Comparison of ENCODE assay signal across 13 cellular contexts in the genomic region with DNA sequence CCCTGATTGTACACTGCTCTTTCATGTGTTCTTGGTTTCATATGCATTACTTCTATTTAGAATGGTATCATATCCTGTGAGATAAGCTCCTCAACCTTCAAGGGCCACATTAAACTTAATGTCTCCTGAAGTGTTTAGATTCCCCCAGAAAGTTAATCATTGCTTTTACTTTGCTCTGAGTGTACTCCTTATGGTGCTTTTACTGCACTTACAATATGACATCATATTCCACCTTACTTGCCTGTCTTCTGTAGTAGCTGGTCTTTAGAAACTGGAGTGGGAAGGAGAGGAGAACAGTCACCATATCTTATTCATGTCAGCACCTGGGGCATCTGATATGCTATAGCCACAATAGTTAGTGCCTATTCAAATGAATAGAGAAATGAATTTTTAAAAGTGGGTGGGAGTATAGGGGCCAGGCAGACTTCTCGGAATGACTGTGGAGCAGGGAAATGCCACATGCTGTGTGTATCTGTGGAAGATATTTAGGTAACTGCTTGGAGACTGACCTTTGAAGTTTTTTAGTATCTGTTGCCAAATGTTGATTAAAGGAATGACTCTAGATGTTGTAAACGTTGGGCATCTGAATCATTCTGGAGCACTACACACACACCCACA.
DNase-seq lines count a peak whose midpoint lies in the region; ATAC-seq lines count a peak whose summit lies in the region.
"Had no signal": no experiment of that assay in that cellular context is flagged by ENCODE, and none has a peak within 500 bp of the region (broad histone marks: within the 10 kb centered on the region; RNA-seq: fewer than 3 reads in every experiment).

No MANE protein-coding gene starts in this region.

- H3K4me3 Mint-ChIP-seq in activated naive CD4-positive, alpha-beta T cell treated with anti-CD3 and anti-CD28 coated beads, Interleukin-2, amount 10 ng/mL, durations not matched to agents 7 days and 5 days = no peak overlapping the region
- no peak overlapping the region for H3K4me3 Mint-ChIP-seq in stimulated activated naive B cell treated with anti-CD40 and anti-IgM and Interleukin-4, amounts not matched to agents 10 μg/mL and 1 μg/mL and 100 μg/mL, for 72 hours
- H3K4me3 Mint-ChIP-seq: activated naive CD4-positive, alpha-beta T cell treated with anti-CD3 and anti-CD28 coated beads, Interleukin-2, amount 50 U/mL, for 24 hours; endodermal cell had no signal

- H3K27ac Mint-ChIP-seq in activated naive CD4-positive, alpha-beta T cell treated with anti-CD3 and anti-CD28 coated beads, Interleukin-2, amount 10 ng/mL, durations not matched to agents 7 days and 5 days = no peak overlapping the region
- H3K27ac Mint-ChIP-seq in stimulated activated naive B cell treated with anti-CD40 and anti-IgM and Interleukin-4, amounts not matched to agents 10 μg/mL and 1 μg/mL and 100 μg/mL, for 72 hours = no peak overlapping the region
- H3K27ac Mint-ChIP-seq: activated naive CD4-positive, alpha-beta T cell treated with anti-CD3 and anti-CD28 coated beads, Interleukin-2, amount 50 U/mL, for 24 hours; endodermal cell had no signal

- H3K9me3 Mint-ChIP-seq in activated naive CD4-positive, alpha-beta T cell treated with anti-CD3 and anti-CD28 coated beads, Interleukin-2, amount 10 ng/mL, durations not matched to agents 7 days and 5 days = no peaks in the 10 kb centered on the region
- H3K9me3 Mint-ChIP-seq in stimulated activated naive B cell treated with anti-CD40 and anti-IgM and Interleukin-4, amounts not matched to agents 10 μg/mL and 1 μg/mL and 100 μg/mL, for 72 hours = no peaks in the 10 kb centered on the region
- H3K9me3 Mint-ChIP-seq: activated naive CD4-positive, alpha-beta T cell treated with anti-CD3 and anti-CD28 coated beads, Interleukin-2, amount 50 U/mL, for 24 hours; endodermal cell had no signal

- no peaks in the 10 kb centered on the region for H3K27me3 Mint-ChIP-seq in activated naive CD4-positive, alpha-beta T cell treated with anti-CD3 and anti-CD28 coated beads, Interleukin-2, amount 10 ng/mL, durations not matched to agents 7 days and 5 days
- no peaks in the 10 kb centered on the region for H3K27me3 Mint-ChIP-seq in stimulated activated naive B cell treated with anti-CD40 and anti-IgM and Interleukin-4, amounts not matched to agents 10 μg/mL and 1 μg/mL and 100 μg/mL, for 72 hours
- H3K27me3 Mint-ChIP-seq: activated naive CD4-positive, alpha-beta T cell treated with anti-CD3 and anti-CD28 coated beads, Interleukin-2, amount 50 U/mL, for 24 hours had no signal

- CTCF ChIA-PET in activated naive CD4-positive, alpha-beta T cell treated with anti-CD3 and anti-CD28 coated beads, Interleukin-2, amount 10 ng/mL, durations not matched to agents 7 days and 5 days (lab: Charles Lee) = no interaction called here

- peak; percentile 62 for ATAC-seq in GM21825 (IDR thresholded peaks at IDR 0.05; ENCODE audit: unreplicated experiment)
- ATAC-seq in HG03342 (IDR thresholded peaks at IDR 0.05; ENCODE audit: unreplicated experiment) = peak; percentile 68
- ATAC-seq in stimulated activated naive B cell treated with anti-CD40 and anti-IgM and Interleukin-4, amounts not matched to agents 10 μg/mL and 1 μg/mL and 100 μg/mL, for 72 hours (replicated peaks) = peak; percentile 12 to 48

- no peaks in the 10 kb centered on the region for H3K4me1 Mint-ChIP-seq in activated naive CD4-positive, alpha-beta T cell treated with anti-CD3 and anti-CD28 coated beads, Interleukin-2, amount 10 ng/mL, durations not matched to agents 7 days and 5 days
- no peaks in the 10 kb centered on the region for H3K4me1 Mint-ChIP-seq in stimulated activated naive B cell treated with anti-CD40 and anti-IgM and Interleukin-4, amounts not matched to agents 10 μg/mL and 1 μg/mL and 100 μg/mL, for 72 hours

- H3K36me3 Mint-ChIP-seq in activated naive CD4-positive, alpha-beta T cell treated with anti-CD3 and anti-CD28 coated beads, Interleukin-2, amount 10 ng/mL, durations not matched to agents 7 days and 5 days = peaks cover 6% of the 10 kb centered on the region
- peaks cover 1 to 3% of the 10 kb centered on the region in 2 donors for H3K36me3 Mint-ChIP-seq in stimulated activated naive B cell treated with anti-CD40 and anti-IgM and Interleukin-4, amounts not matched to agents 10 μg/mL and 1 μg/mL and 100 μg/mL, for 72 hours

- peak; percentile 13 for DNase-seq in activated naive CD4-positive, alpha-beta T cell treated with Interleukin-2 at 50 U/mL for 16 hours
- no peak for DNase-seq in activated naive CD4-positive, alpha-beta T cell treated with anti-CD3 and anti-CD28 coated beads, Interleukin-2, amount 10 ng/mL, durations not matched to agents 7 days and 5 days
- DNase-seq in stimulated activated naive B cell treated with anti-CD40 and anti-IgM and Interleukin-4, amounts not matched to agents 10 μg/mL and 1 μg/mL and 100 μg/mL, for 72 hours = no peak
- no peak for DNase-seq in activated gamma-delta T cell treated with Interleukin-2 at 50 U/mL for 16 hours
- DNase-seq in amygdala (lab: John Stamatoyannopoulos, UW) = no peak
- DNase-seq in GM19238 (ENCODE audit: insufficient read length, low spot score) = no peak
- DNase-seq: endodermal cell, GF-D8, NCI-H1092 treated with DMSO at 0.1 percent for 48 hours, stomach had no signal
